ENCODE assay signal across 17 cellular contexts in the genomic region with DNA sequence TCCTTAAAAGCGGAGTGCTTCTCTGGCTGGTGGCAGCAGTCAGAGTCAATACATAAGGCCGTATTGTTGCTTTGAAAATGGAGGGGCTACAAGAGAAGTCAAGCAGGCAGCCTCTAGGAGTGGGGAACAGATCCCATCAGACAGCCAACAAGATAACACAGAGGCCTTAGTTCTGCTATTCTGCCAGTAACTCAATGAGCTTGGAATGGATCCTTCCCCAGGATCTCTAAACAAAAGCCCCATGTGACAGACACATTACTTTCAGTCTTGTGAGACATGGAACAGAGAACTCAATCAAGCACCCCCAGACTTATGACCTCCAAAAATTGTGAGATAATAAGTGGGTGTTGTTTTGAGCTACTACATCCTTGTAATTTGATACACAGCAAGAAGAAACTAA.
A peak's percentile ranks its signal among the peaks of the same experiment; 100 is the strongest.
DNase-seq lines count a peak whose midpoint lies in the region; ATAC-seq and TF ChIP-seq lines count a peak whose summit lies in the region.
"Had no signal": no experiment of that assay in that cellular context is flagged by ENCODE, and none has a peak within 500 bp of the region (broad histone marks: within the 10 kb centered on the region; RNA-seq: fewer than 3 reads in every experiment).

No MANE protein-coding gene starts in this region.

- no peak overlapping the region for H3K18ac ChIP-seq in mesenchymal stem cell (ENCODE audit: low read depth in 1 of 2, low read length in 2 of 2)

- H3K23ac ChIP-seq in mesenchymal stem cell (ENCODE audit: low read length in 2 of 2) = no peak overlapping the region

- H4K91ac ChIP-seq in mesenchymal stem cell (ENCODE audit: low read length) = no peak overlapping the region

- H3K4me1 Mint-ChIP-seq in endodermal cell (peaks cover 14% of the 10 kb centered on the region), natural killer cell (peaks cover 16 to 19% of the 10 kb centered on the region in 2 donors)

- H3K27ac ChIP-seq in endodermal cell (ENCODE audit: low read depth, low read length) = no peak overlapping the region
- no peak overlapping the region for H3K27ac ChIP-seq in mesenchymal stem cell (ENCODE audit: low read length, poor library complexity, severe bottlenecking)
- no peak overlapping the region for H3K27ac ChIP-seq in effector memory CD4-positive, alpha-beta T cell (ENCODE audit: insufficient read depth, low read length, poor library complexity, severe bottlenecking)
- H3K27ac ChIP-seq: C4-2B had no signal

- H3K36me3 Mint-ChIP-seq in endodermal cell (ENCODE audit: low read depth) (peaks cover 4% of the 10 kb centered on the region), natural killer cell (no peaks in the 10 kb centered on the region)

- 90% methylated on average over 2 of the region's 2 CpGs; no CpG with 5 or more reads in 1 of the 2 experiments for WGBS in endodermal cell (ENCODE audit: insufficient coverage in 1 of 2, insufficient read length in 1 of 2), 2 experiments
- 100% methylated on average over 2 of the region's 2 CpGs for WGBS in mesenchymal stem cell

- intact Hi-C loops in natural killer cell (cut with micrococcal nuclease) = no loop called here

- peak; percentile 27 for DNase-seq in NCI-H2171 treated with DMSO at 0.1 percent for 48 hours (lab: John Stamatoyannopoulos, UW)
- DNase-seq in NCI-H2171 (lab: John Stamatoyannopoulos, UW) = no peak
- peak; percentile 46 for DNase-seq in endodermal cell
- peak; percentile 8 for DNase-seq in mesenchymal stem cell
- no peak for DNase-seq in natural killer cell
- no peak for DNase-seq in effector memory CD4-positive, alpha-beta T cell
- no peak for DNase-seq in BE2C
- DNase-seq: 8988T, COR-L47, NCI-H1436, NCI-H2081, NCI-H446 treated with DMSO at 0.1 percent for 48 hours, NCI-H774, Right ventricle myocardium superior had no signal

- TF ChIP-seq CTCF in endodermal cell (conservative IDR thresholded peaks at IDR 0.05) (no peak), natural killer cell (IDR thresholded peaks at IDR 0.05) (no peak), BE2C (IDR thresholded peaks at IDR 0.05; ENCODE audit: low read depth, low read length) (no peak)

- H3K9me3 ChIP-seq in endodermal cell (ENCODE audit: control insufficient read depth, low read length) (no peaks in the 10 kb centered on the region), mesenchymal stem cell (ENCODE audit: control insufficient read depth, low read length) (no peaks in the 10 kb centered on the region), BE2C (no peaks in the 10 kb centered on the region)
- H3K9me3 ChIP-seq in effector memory CD4-positive, alpha-beta T cell (ENCODE audit: control insufficient read depth, low read length) = no peaks in the 10 kb centered on the region

- no peak overlapping the region for H3K4me2 ChIP-seq in mesenchymal stem cell (ENCODE audit: low read length, poor library complexity, severe bottlenecking)

- peaks cover 3% of the 10 kb centered on the region for H3K9me3 Mint-ChIP-seq in endodermal cell
- no peaks in the 10 kb centered on the region for H3K9me3 Mint-ChIP-seq in natural killer cell

- ATAC-seq in natural killer cell (no peak), GM21390 (IDR thresholded peaks at IDR 0.05; ENCODE audit: unreplicated experiment) (no peak)
- ATAC-seq: HCT116 had no signal

- H3K4ac ChIP-seq in mesenchymal stem cell (ENCODE audit: low read depth in 1 of 2, low read length in 2 of 2) = no peak overlapping the region

- no peak overlapping the region for H2BK5ac ChIP-seq in mesenchymal stem cell (ENCODE audit: low read depth, low read length, poor library complexity, severe bottlenecking)

- H3K14ac ChIP-seq in mesenchymal stem cell (ENCODE audit: low read length in 2 of 2) = no peak overlapping the region

- H2BK120ac ChIP-seq in mesenchymal stem cell (ENCODE audit: low read depth, low read length) = no peak overlapping the region

- H2BK15ac ChIP-seq in mesenchymal stem cell (ENCODE audit: low read depth, poor library complexity, severe bottlenecking) = no peak overlapping the region

- H3K36me3 ChIP-seq in endodermal cell (ENCODE audit: control insufficient read depth, insufficient read depth, low read length) (no peaks in the 10 kb centered on the region), mesenchymal stem cell (ENCODE audit: control insufficient read depth in 1 of 2, insufficient read depth in 2 of 2, low read depth in 1 of 2, low read length in 2 of 2) (no peaks in the 10 kb centered on the region), BE2C (no peaks in the 10 kb centered on the region)
- no peaks in the 10 kb centered on the region for H3K36me3 ChIP-seq in effector memory CD4-positive, alpha-beta T cell (ENCODE audit: control insufficient read depth, insufficient read depth, low read length)

- no peak overlapping the region for H4K8ac ChIP-seq in mesenchymal stem cell (ENCODE audit: low read length)

- H3K9ac ChIP-seq in endodermal cell (ENCODE audit: extremely low read depth, low read length, poor library complexity, severe bottlenecking) = no peak overlapping the region
- no peak overlapping the region for H3K9ac ChIP-seq in mesenchymal stem cell (ENCODE audit: low read length)

- H3K4me3 ChIP-seq in endodermal cell (ENCODE audit: low read length) = no peak overlapping the region
- H3K4me3 ChIP-seq in mesenchymal stem cell (ENCODE audit: insufficient read depth in 1 of 2, low read depth in 1 of 2, low read length in 2 of 2) = no peak overlapping the region
- no peak overlapping the region for H3K4me3 ChIP-seq in effector memory CD4-positive, alpha-beta T cell (ENCODE audit: insufficient read depth, low read depth, low read length, poor library complexity, severe bottlenecking)
- no peak overlapping the region for H3K4me3 ChIP-seq in BE2C (ENCODE audit: low read depth, low read length)

- H3K27ac Mint-ChIP-seq in endodermal cell (peak overlapping the region; percentile 74), natural killer cell (no peak overlapping the region)

- no peak overlapping the region for H2AK5ac ChIP-seq in mesenchymal stem cell (ENCODE audit: low read length, severe bottlenecking)

- no peak overlapping the region for H2AFZ ChIP-seq in mesenchymal stem cell (ENCODE audit: low read depth, low read length)

- H3K4me1 ChIP-seq in endodermal cell (ENCODE audit: control insufficient read depth, insufficient read depth, low read length) (peaks cover 2% of the 10 kb centered on the region), mesenchymal stem cell (ENCODE audit: control insufficient read depth, insufficient read depth, low read depth, low read length) (no peaks in the 10 kb centered on the region), BE2C (peaks cover 2% of the 10 kb centered on the region; the same call in 1 of the 2 replicates)
- H3K4me1 ChIP-seq in effector memory CD4-positive, alpha-beta T cell (ENCODE audit: control insufficient read depth, insufficient read depth, low read length, poor library complexity, severe bottlenecking) = no peaks in the 10 kb centered on the region

- H3K4me3 Mint-ChIP-seq in endodermal cell (no peak overlapping the region), natural killer cell (no peak overlapping the region)

- H2BK12ac ChIP-seq in mesenchymal stem cell (ENCODE audit: low read length in 2 of 2) = no peak overlapping the region

- H3K79me1 ChIP-seq in mesenchymal stem cell (replicated peaks; ENCODE audit: low read length, poor library complexity, severe bottlenecking) = peaks cover 4% of the 10 kb centered on the region

- no peaks in the 10 kb centered on the region for H3K27me3 ChIP-seq in endodermal cell (ENCODE audit: control insufficient read depth, insufficient read depth, low read length, poor library complexity, severe bottlenecking)
- H3K27me3 ChIP-seq in mesenchymal stem cell (ENCODE audit: control insufficient read depth in 1 of 2, insufficient read depth in 1 of 2, low read length in 2 of 2) = no peaks in the 10 kb centered on the region
- no peaks in the 10 kb centered on the region for H3K27me3 ChIP-seq in effector memory CD4-positive, alpha-beta T cell (replicated peaks; ENCODE audit: control insufficient read depth, insufficient read depth, low read length, poor library complexity, severe bottlenecking)
- H3K27me3 ChIP-seq in BE2C = no peaks in the 10 kb centered on the region

- no peaks in the 10 kb centered on the region for H3K27me3 Mint-ChIP-seq in endodermal cell (ENCODE audit: insufficient read depth)
- H3K27me3 Mint-ChIP-seq in natural killer cell (ENCODE audit: low read depth in 2 of 2) = no peaks in the 10 kb centered on the region

Comparison
In these comparisons a context has a peak if more than half of its experiments do, and no peak if none do; other contexts are left out.
1. DNase-seq: peak in NCI-H2171 treated with DMSO at 0.1 percent for 48 hours (single experiment), endodermal cell (single experiment) and mesenchymal stem cell (single experiment); none in NCI-H2171 (single experiment), natural killer cell (single experiment), effector memory CD4-positive, alpha-beta T cell (0 of 3) and BE2C (single experiment).